Comparison of ENCODE assay signal across 25 cellular contexts in the genomic region with DNA sequence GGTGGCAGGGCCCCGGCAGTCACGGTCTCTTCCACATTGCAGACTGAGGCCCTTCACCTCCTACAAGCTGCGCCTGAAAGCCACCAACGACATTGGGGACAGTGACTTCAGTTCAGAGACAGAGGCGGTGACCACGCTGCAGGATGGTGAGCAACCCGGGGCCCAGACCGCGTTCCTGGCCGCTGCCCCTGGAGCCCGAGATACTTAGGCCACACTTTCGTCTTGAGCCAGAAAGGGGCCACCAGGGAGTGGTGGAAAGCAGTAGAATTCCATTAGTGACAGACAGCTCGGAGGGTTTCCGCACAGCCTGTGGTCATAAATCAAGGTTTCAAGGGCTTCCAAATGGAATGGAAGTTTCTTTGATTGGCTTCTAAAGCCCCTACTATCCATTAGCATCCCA.
"Had no signal": no experiment of that assay in that cellular context is flagged by ENCODE, and none has a peak within 500 bp of the region (broad histone marks: within the 10 kb centered on the region; RNA-seq: fewer than 3 reads in every experiment).

No MANE protein-coding gene starts in this region.

- H3K4me3 ChIP-seq: neural progenitor cell, pancreas, prostate gland, right lobe of liver, sigmoid colon, stomach, thoracic aorta, thyroid gland, tibial nerve, upper lobe of left lung, vagina had no signal

- H3K27me3 Mint-ChIP-seq: naive thymus-derived CD4-positive, alpha-beta T cell; stimulated activated naive CD8-positive, alpha-beta T cell treated with anti-CD3 and anti-CD28 coated beads, Interleukin-15, Interleukin-2, amounts not matched to agents 100 ng/mL and 50 ng/mL, for 24 hours had no signal

- H3K4me3 Mint-ChIP-seq: naive thymus-derived CD4-positive, alpha-beta T cell; natural killer cell; nephron; neural progenitor cell; stimulated activated effector memory CD8-positive, alpha-beta T cell treated with anti-CD3 and anti-CD28 coated beads, Interleukin-12 subunit alpha, Interleukin-12 subunit beta, amount 100 ng/mL, for 72 hours; stimulated activated naive B cell treated with anti-CD40 and anti-IgM and Interleukin-4, amounts not matched to agents 10 μg/mL and 1 μg/mL and 100 μg/mL, for 72 hours; stimulated activated naive CD8-positive, alpha-beta T cell treated with anti-CD3 and anti-CD28 coated beads, Interleukin-15, Interleukin-2, amounts not matched to agents 100 ng/mL and 50 ng/mL, for 24 hours had no signal

- H3K4me2 ChIP-seq: neural progenitor cell had no signal

- H3K9ac ChIP-seq: neural progenitor cell had no signal

- H3K4me1 Mint-ChIP-seq: naive thymus-derived CD4-positive, alpha-beta T cell; natural killer cell; stimulated activated effector memory CD8-positive, alpha-beta T cell treated with anti-CD3 and anti-CD28 coated beads, Interleukin-12 subunit alpha, Interleukin-12 subunit beta, amount 100 ng/mL, for 72 hours; stimulated activated naive B cell treated with anti-CD40 and anti-IgM and Interleukin-4, amounts not matched to agents 10 μg/mL and 1 μg/mL and 100 μg/mL, for 72 hours had no signal

- H3K27ac ChIP-seq: neural progenitor cell, neutrophil, prostate gland, right lobe of liver, stomach, thoracic aorta, thyroid gland, upper lobe of left lung, vagina had no signal

- H3K9me3 Mint-ChIP-seq: naive thymus-derived CD4-positive, alpha-beta T cell; natural killer cell; nephron; neural progenitor cell; stimulated activated effector memory CD8-positive, alpha-beta T cell treated with anti-CD3 and anti-CD28 coated beads, Interleukin-12 subunit alpha, Interleukin-12 subunit beta, amount 100 ng/mL, for 72 hours; stimulated activated naive CD8-positive, alpha-beta T cell treated with anti-CD3 and anti-CD28 coated beads, Interleukin-15, Interleukin-2, amounts not matched to agents 100 ng/mL and 50 ng/mL, for 24 hours had no signal

- H3K27ac Mint-ChIP-seq: naive thymus-derived CD4-positive, alpha-beta T cell; natural killer cell; nephron; stimulated activated effector memory CD8-positive, alpha-beta T cell treated with anti-CD3 and anti-CD28 coated beads, Interleukin-12 subunit alpha, Interleukin-12 subunit beta, amount 100 ng/mL, for 72 hours; stimulated activated naive B cell treated with anti-CD40 and anti-IgM and Interleukin-4, amounts not matched to agents 10 μg/mL and 1 μg/mL and 100 μg/mL, for 72 hours; stimulated activated naive CD8-positive, alpha-beta T cell treated with anti-CD3 and anti-CD28 coated beads, Interleukin-15, Interleukin-2, amounts not matched to agents 100 ng/mL and 50 ng/mL, for 24 hours had no signal

- H3K36me3 ChIP-seq: neural progenitor cell, neutrophil, pancreas, prostate gland, right lobe of liver, sigmoid colon, stomach, thyroid gland, tibial nerve, upper lobe of left lung, vagina had no signal

- DNase-seq: naive thymus-derived CD4-positive, alpha-beta T cell; natural killer cell; right cardiac atrium; right lobe of liver; sigmoid colon; small intestine; stimulated activated CD4-positive, alpha-beta T cell treated with anti-CD3 and anti-CD28 coated beads, Interleukin-15, amount 100 ng/mL, for 24 hours; stimulated activated CD4-positive, alpha-beta T cell treated with anti-CD3 and anti-CD28 coated beads, Interleukin-2, amount 100 ng/mL, for 24 hours; stimulated activated CD4-positive, alpha-beta T cell treated with anti-CD3 and anti-CD28 coated beads, Interleukin-2, amount 100 ng/mL, for 48 hours; stimulated activated CD4-positive, alpha-beta T cell treated with anti-CD3 and anti-CD28 coated beads, Interleukin-4, amount 100 ng/mL, for 24 hours; stimulated activated naive B cell treated with anti-CD40 and anti-IgM and Interleukin-4, amounts not matched to agents 10 μg/mL and 1 μg/mL and 100 μg/mL, for 72 hours; stimulated activated naive CD4-positive, alpha-beta T cell treated with Interleukin-2 at 50 U/mL for 16 hours; stomach; thyroid gland had no signal

- H3K36me3 Mint-ChIP-seq: naive thymus-derived CD4-positive, alpha-beta T cell; natural killer cell; stimulated activated effector memory CD8-positive, alpha-beta T cell treated with anti-CD3 and anti-CD28 coated beads, Interleukin-12 subunit alpha, Interleukin-12 subunit beta, amount 100 ng/mL, for 72 hours; stimulated activated naive B cell treated with anti-CD40 and anti-IgM and Interleukin-4, amounts not matched to agents 10 μg/mL and 1 μg/mL and 100 μg/mL, for 72 hours had no signal

- H3K9me3 ChIP-seq: neutrophil, pancreas, prostate gland, right lobe of liver, sigmoid colon, stomach, thoracic aorta, thyroid gland, tibial nerve, upper lobe of left lung, vagina had no signal

- FAIRE-seq: pancreas, small intestine had no signal

- H3K4me1 ChIP-seq: prostate gland, stomach, thyroid gland, vagina had no signal

- H3K27me3 ChIP-seq: neural progenitor cell, neutrophil, pancreas, right lobe of liver, sigmoid colon, stomach, thyroid gland, tibial nerve, upper lobe of left lung, vagina had no signal

- H2AFZ ChIP-seq: neural progenitor cell had no signal
